16 cellular contexts compared by ENCODE assay signal in genomic region chr17:41105347-41105746, GRCh38. TPM values are rescaled to one million over a fixed set of nuclear protein-coding genes. Genes with fewer than 3 reads are reported as not detected.
"Had no signal": no experiment of that assay in that cellular context is flagged by ENCODE, and none has a peak within 500 bp of the region (broad histone marks: within the 10 kb centered on the region; RNA-seq: fewer than 3 reads in every experiment).

KRTAP4-9 (plus strand) TSS chr17:41105389; CDS start chr17:41105389, 0 bp downstream.

RNA-seq across cellular contexts. Expression of gene KRTAP4-9, which starts in this region (rescaled TPM):
- total RNA-seq: dorsolateral prefrontal cortex; fibroblast of lung; frontal cortex; glomerular endothelial cell; heart left ventricle; kidney epithelial cell; left colon; left ventricle myocardium superior; lung; naive thymus-derived CD4-positive, alpha-beta T cell; omental fat pad; pulmonary artery endothelial cell; sciatic nerve; thyroid gland had no signal
- polyA plus RNA-seq: esophagus; fibroblast of lung; heart left ventricle; lung; naive thymus-derived CD4-positive, alpha-beta T cell; small intestine had no signal
